10 cellular contexts compared by ENCODE assay signal in genomic region chr4:189202869-189203271, GRCh38.
DNase-seq lines count a peak whose midpoint lies in the region; ATAC-seq and TF ChIP-seq lines count a peak whose summit lies in the region.
"Had no signal": no experiment of that assay in that cellular context is flagged by ENCODE, and none has a peak within 500 bp of the region (broad histone marks: within the 10 kb centered on the region; RNA-seq: fewer than 3 reads in every experiment).

No MANE protein-coding gene starts in this region.

- DNase-seq in EL (peak; percentile 4), NB4 (ENCODE audit: low read depth) (peak; percentile 57), epithelial cell of esophagus (ENCODE audit: low read depth) (peak; percentile 68), osteocyte (ENCODE audit: extremely low spot score, unreplicated experiment) (no peak), upper lobe of right lung (no peak), NK-92 (lab: John Stamatoyannopoulos, UW; ENCODE audit: unreplicated experiment) (no peak)

- no peaks in the 10 kb centered on the region for H3K36me3 Mint-ChIP-seq in osteocyte (ENCODE audit: unreplicated experiment)

- TF ChIP-seq POLR2A in NB4 (IDR thresholded peaks at IDR 0.05; ENCODE audit: extremely low read depth, insufficient read length): no peak

- intact Hi-C loops in upper lobe of right lung (cut with DNase I): no loop called here

- no peaks in the 10 kb centered on the region for H3K36me3 ChIP-seq in upper lobe of right lung

- no peaks in the 10 kb centered on the region for H3K9me3 Mint-ChIP-seq in osteocyte (ENCODE audit: unreplicated experiment)

- H3K27me3 Mint-ChIP-seq in osteocyte (ENCODE audit: unreplicated experiment): peaks cover 16% of the 10 kb centered on the region

- ATAC-seq in upper lobe of right lung (no peak), GM18520 (IDR thresholded peaks at IDR 0.05; ENCODE audit: unreplicated experiment) (no peak), HG02885 (IDR thresholded peaks at IDR 0.05; ENCODE audit: poor library complexity, unreplicated experiment) (no peak)
- ATAC-seq: activated CD4-positive, CD25-positive, alpha-beta regulatory T cell treated with anti-CD3 and anti-CD28 coated beads, Interleukin-2, amount 50 U/mL, for 24 hours had no signal

- no peaks in the 10 kb centered on the region for H3K9me3 ChIP-seq in upper lobe of right lung

- no peak overlapping the region for H3K27ac ChIP-seq in upper lobe of right lung

- peaks cover 11% of the 10 kb centered on the region for H3K4me1 ChIP-seq in upper lobe of right lung

- peaks cover 16% of the 10 kb centered on the region for H3K4me1 Mint-ChIP-seq in osteocyte (ENCODE audit: unreplicated experiment)

- peak overlapping the region; percentile 48 for H3K27ac Mint-ChIP-seq in osteocyte (ENCODE audit: unreplicated experiment)

- TF ChIP-seq CTCF in NB4 (IDR thresholded peaks at IDR 0.05; ENCODE audit: low read depth, low read length) (no peak), epithelial cell of esophagus (IDR thresholded peaks at IDR 0.05; ENCODE audit: insufficient read depth, low read depth, low read length, missing control alignments) (no peak), osteocyte (IDR thresholded peaks at IDR 0.05) (no peak), upper lobe of right lung (IDR thresholded peaks at IDR 0.05) (no peak)

- peak overlapping the region; percentile 8 for H3K4me3 Mint-ChIP-seq in osteocyte (ENCODE audit: unreplicated experiment)

- H3K27me3 ChIP-seq in upper lobe of right lung: no peaks in the 10 kb centered on the region

- H3K4me3 ChIP-seq in NB4 (ENCODE audit: low read depth, low read length) (peak overlapping the region; percentile 7), epithelial cell of esophagus (ENCODE audit: low read length) (peak overlapping the region; percentile 24), upper lobe of right lung (no peak overlapping the region)
- H3K4me3 ChIP-seq: K562 had no signal

Comparison
In these comparisons a context has a peak if more than half of its experiments do, and no peak if none do; other contexts are left out.
1. DNase-seq: peak in EL (single experiment), NB4 (single experiment) and epithelial cell of esophagus (single experiment); none in osteocyte (single experiment), upper lobe of right lung (single experiment) and NK-92 (single experiment).